In genomic region chr3:16908408-16908807, GRCh38 we compare ENCODE assay signal across 20 cellular contexts. TPM values are rescaled to one million over a fixed set of nuclear protein-coding genes. Genes with fewer than 3 reads are reported as not detected.
DNase-seq lines count a peak whose midpoint lies in the region; ATAC-seq and TF ChIP-seq lines count a peak whose summit lies in the region.
"Had no signal": no experiment of that assay in that cellular context is flagged by ENCODE, and none has a peak within 500 bp of the region (broad histone marks: within the 10 kb centered on the region; RNA-seq: fewer than 3 reads in every experiment).

No MANE protein-coding gene starts in this region.

- H3K36me3 ChIP-seq in right atrium auricular region: no peaks in the 10 kb centered on the region
- no peaks in the 10 kb centered on the region for H3K36me3 ChIP-seq in gastrocnemius medialis
- H3K36me3 ChIP-seq: colonic mucosa, SJSA1, uterus had no signal

- TF ChIP-seq POLR2A in gastrocnemius medialis (IDR thresholded peaks at IDR 0.05): no peak

- no peaks in the 10 kb centered on the region for H3K9me3 ChIP-seq in right atrium auricular region
- no peaks in the 10 kb centered on the region for H3K9me3 ChIP-seq in gastrocnemius medialis
- H3K9me3 ChIP-seq: colonic mucosa, SJSA1, uterus had no signal

- ATAC-seq in left ventricle myocardium superior (peak; percentile 8), gastrocnemius medialis (no peak)
- no peak for ATAC-seq in central memory CD8-positive, alpha-beta T cell (replicated peaks; ENCODE audit: extremely low read depth, poor library complexity, severe bottlenecking)
- ATAC-seq: Panc1 had no signal

- H3K27ac ChIP-seq in right atrium auricular region (peak overlapping the region in 1 of 2 donors; percentile 60), gastrocnemius medialis (peak overlapping the region; percentile 76 to 86 (median 84))
- H3K27ac ChIP-seq: colonic mucosa, SJSA1 had no signal

- H3K4me3 Mint-ChIP-seq in central memory CD8-positive, alpha-beta T cell: no peak overlapping the region
- H3K4me3 Mint-ChIP-seq: activated CD4-positive, alpha-beta T cell treated with anti-CD3 and anti-CD28 coated beads, Interleukin-2, amount 10 ng/mL, durations not matched to agents 7 days and 5 days; T-helper 1 cell treated with Interleukin-12 subunit alpha and Interleukin-12 subunit beta and Interleukin-4 antibody, amounts not matched to agents 30 μg/mL and 1 μg/mL, for 36 hours had no signal

- intact Hi-C loops in left ventricle myocardium superior (cut with micrococcal nuclease) (no loop called here), gastrocnemius medialis (cut with DNase I; ENCODE audit: low total_unique reads) (loop anchor here (5.0 kb wide), 1 partner anchor 179 kb away; no protein-coding TSS in a partner anchor)

- no peaks in the 10 kb centered on the region for H3K9me3 Mint-ChIP-seq in central memory CD8-positive, alpha-beta T cell
- H3K9me3 Mint-ChIP-seq: activated CD4-positive, alpha-beta T cell treated with anti-CD3 and anti-CD28 coated beads, Interleukin-2, amount 10 ng/mL, durations not matched to agents 7 days and 5 days; T-helper 1 cell treated with Interleukin-12 subunit alpha and Interleukin-12 subunit beta and Interleukin-4 antibody, amounts not matched to agents 30 μg/mL and 1 μg/mL, for 36 hours had no signal

- peaks cover 2% of the 10 kb centered on the region for H3K36me3 Mint-ChIP-seq in central memory CD8-positive, alpha-beta T cell (ENCODE audit: insufficient read depth)

- H3K4me1 ChIP-seq in right atrium auricular region: peaks cover 0 to 61% of the 10 kb centered on the region in 2 donors
- peaks cover 88 to 94% of the 10 kb centered on the region in 2 donors for H3K4me1 ChIP-seq in gastrocnemius medialis
- H3K4me1 ChIP-seq: colonic mucosa, uterus had no signal

- H3K27me3 Mint-ChIP-seq in central memory CD8-positive, alpha-beta T cell: no peaks in the 10 kb centered on the region
- H3K27me3 Mint-ChIP-seq: activated CD4-positive, alpha-beta T cell treated with anti-CD3 and anti-CD28 coated beads, Interleukin-2, amount 10 ng/mL, durations not matched to agents 7 days and 5 days had no signal

- TF ChIP-seq CTCF in right atrium auricular region (IDR thresholded peaks at IDR 0.05) (no peak), gastrocnemius medialis (IDR thresholded peaks at IDR 0.05 in 4 of 5, conservative IDR thresholded peaks at IDR 0.05 in 1 of 5) (no peak)

- peak overlapping the region; percentile 29 for H3K27ac Mint-ChIP-seq in central memory CD8-positive, alpha-beta T cell (ENCODE audit: low read depth)
- H3K27ac Mint-ChIP-seq: activated CD4-positive, alpha-beta T cell treated with anti-CD3 and anti-CD28 coated beads, Interleukin-2, amount 10 ng/mL, durations not matched to agents 7 days and 5 days; T-helper 1 cell treated with Interleukin-12 subunit alpha and Interleukin-12 subunit beta and Interleukin-4 antibody, amounts not matched to agents 30 μg/mL and 1 μg/mL, for 36 hours had no signal

- peaks cover 64% of the 10 kb centered on the region for H3K4me1 Mint-ChIP-seq in central memory CD8-positive, alpha-beta T cell

- in situ Hi-C loops in gastrocnemius medialis (cut with MboI; ENCODE audit: low sequenced_read_pairs in 4 of 4): no loop called here

- H3K4me3 ChIP-seq in right atrium auricular region: no peak overlapping the region
- no peak overlapping the region for H3K4me3 ChIP-seq in gastrocnemius medialis
- H3K4me3 ChIP-seq: colonic mucosa, SJSA1, uterus had no signal

- H3K27me3 ChIP-seq in right atrium auricular region: no peaks in the 10 kb centered on the region
- H3K27me3 ChIP-seq in gastrocnemius medialis: no peaks in the 10 kb centered on the region
- H3K27me3 ChIP-seq: colonic mucosa, SJSA1, uterus had no signal

- DNase-seq in left ventricle myocardium superior (no peak), right atrium auricular region (ENCODE audit: low spot score) (no peak), MV-4-11 (lab: John Stamatoyannopoulos, UW) (peak; percentile 17), gastrocnemius medialis (no peak), NCI-H446 (lab: John Stamatoyannopoulos, UW) (no peak), NCI-H1930 (lab: John Stamatoyannopoulos, UW) (no peak), AG08396 (ENCODE audit: low spot score) (no peak)
- DNase-seq in central memory CD8-positive, alpha-beta T cell (ENCODE audit: low spot score in 2 of 2): no peak
- DNase-seq: ACHN; activated CD4-positive, alpha-beta T cell treated with anti-CD3 and anti-CD28 coated beads, Interleukin-2, amount 10 ng/mL, durations not matched to agents 7 days and 5 days; activated CD8-positive, alpha-beta memory T cell treated with anti-CD3 and anti-CD28 coated beads, Interleukin-2, amount 50 U/mL, for 48 hours; activated effector memory CD4-positive, alpha-beta T cell treated with anti-CD3 and anti-CD28 coated beads, Interleukin-2, amount 50 U/mL, for 16 hours; colonic mucosa; mesenchymal stem cell; NCI-H187 treated with DMSO at 0.1 percent for 48 hours; NCI-H226; uterus had no signal

RNA-seq across cellular contexts. Expression of gene PLCL2, which starts 23.7 kb away (rescaled TPM):
- 76.9 TPM for total RNA-seq in left ventricle myocardium superior
- total RNA-seq in right atrium auricular region: 10 to 100 TPM; 32.4 to 35.2 TPM
- 10 to 100 TPM; 23.9 to 37.2 (median 32.7) TPM for total RNA-seq in gastrocnemius medialis
